Comparison of ENCODE assay signal across 15 cellular contexts in the genomic region with DNA sequence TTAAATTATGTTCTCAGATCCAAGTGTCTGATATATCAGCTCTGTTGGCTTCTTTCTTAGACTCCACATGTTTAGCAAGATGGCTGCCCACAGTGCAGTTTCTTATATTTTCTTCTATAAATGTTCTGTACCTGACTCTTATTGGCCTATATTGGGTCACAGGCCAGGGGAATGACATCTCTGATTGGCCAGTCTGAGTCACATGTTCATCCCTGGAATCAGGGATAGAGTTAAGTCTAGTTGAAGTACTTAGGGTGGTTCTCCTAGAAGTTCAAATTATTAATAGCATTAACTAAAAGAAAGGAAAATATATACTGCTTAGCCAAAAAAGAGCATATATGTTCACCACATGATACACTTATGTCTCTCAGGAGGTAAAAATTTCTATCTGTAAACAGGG.
"Had no signal": no experiment of that assay in that cellular context is flagged by ENCODE, and none has a peak within 500 bp of the region (broad histone marks: within the 10 kb centered on the region; RNA-seq: fewer than 3 reads in every experiment).

No MANE protein-coding gene starts in this region.

- DNase-seq: activated CD4-positive, alpha-beta T cell treated with anti-CD3 and anti-CD28 coated beads for 36 hours; activated CD8-positive, alpha-beta memory T cell treated with anti-CD3 and anti-CD28 coated beads, Interleukin-2, amount 50 U/mL, for 4 hours; activated CD8-positive, alpha-beta T cell treated with anti-CD3 and anti-CD28 coated beads for 36 hours; activated naive CD4-positive, alpha-beta T cell; dorsolateral prefrontal cortex; natural killer cell; psoas muscle; right lobe of liver; spleen; stimulated activated CD4-positive, alpha-beta T cell treated with anti-CD3 and anti-CD28 coated beads, Interleukin-1b, Interleukin-23, amount 100 ng/mL, for 48 hours; stimulated activated naive B cell treated with anti-CD40 and anti-IgM and Interleukin-4, amounts not matched to agents 10 μg/mL and 1 μg/mL and 100 μg/mL, for 72 hours; T-helper 9 cell had no signal

- H3K27ac ChIP-seq: ascending aorta, dorsolateral prefrontal cortex, psoas muscle, right lobe of liver, spleen, tibial nerve had no signal

- H3K9me3 ChIP-seq: ascending aorta, psoas muscle, right lobe of liver, spleen, tibial nerve had no signal

- H3K36me3 ChIP-seq: ascending aorta, right lobe of liver, spleen, tibial nerve had no signal

- FAIRE-seq: bronchial epithelial cell had no signal

- H3K27me3 ChIP-seq: ascending aorta, dorsolateral prefrontal cortex, right lobe of liver, spleen, tibial nerve had no signal

- H3K4me3 ChIP-seq: ascending aorta, dorsolateral prefrontal cortex, psoas muscle, right lobe of liver, spleen, tibial nerve had no signal

- H3K4me1 ChIP-seq: ascending aorta, psoas muscle, right lobe of liver, spleen, tibial nerve had no signal
